8 cellular contexts compared by ENCODE assay signal in genomic region chr10:75234683-75235374, GRCh38. TPM values are rescaled to one million over a fixed set of nuclear protein-coding genes. Genes with fewer than 3 reads are reported as not detected.
A peak's percentile ranks its signal among the peaks of the same experiment; 100 is the strongest.
DNase-seq lines count a peak whose midpoint lies in the region; ATAC-seq, FAIRE-seq and TF ChIP-seq lines count a peak whose summit lies in the region.

No MANE protein-coding gene starts in this region.

- CTCF ChIA-PET in PC-9 (lab: Charles Lee) = interaction anchor here (0.6 to 1.9 kb wide), 11 partner anchors 11 to 1002 kb away, joined by 3 to 6 read pairs (median 5); partner anchors contain the start of gene SAMD8

- TF ChIP-seq POLR2A in lower leg skin (IDR thresholded peaks at IDR 0.05) = no peak
- no peak for TF ChIP-seq POLR2A in testis (IDR thresholded peaks at IDR 0.05)
- TF ChIP-seq POLR2A in GM12892 (IDR thresholded peaks at IDR 0.05; ENCODE audit: low read depth, low read length) = no peak

- DNase-seq in PC-9 = peak in 1 of 2 experiments; percentile 19
- no peak for DNase-seq in chondrocyte (ENCODE audit: low spot score)
- peak in 1 of 2 donors; percentile 86 for DNase-seq in lower leg skin (ENCODE audit: low spot score in 2 of 2)
- peak; percentile 38 for DNase-seq in testis
- DNase-seq in GM12892 (ENCODE audit: insufficient read length) = no peak
- DNase-seq in SW 1271 (lab: John Stamatoyannopoulos, UW) = no peak

- POLR2A ChIA-PET in PC-9 (lab: Charles Lee; ENCODE audit: unreplicated experiment) = interaction anchor here (0.6 to 1.3 kb wide), 6 partner anchors 9 to 997 kb away, joined by 3 to 16 read pairs (median 4); no protein-coding TSS in a partner anchor

- WGBS in lower leg skin, 2 donors = 0 to 1% methylated on average over 7 to 43 of the region's 62 CpGs
- 0 to 2% methylated on average over 10 to 31 of the region's 62 CpGs for WGBS in testis, 2 donors

- H3K27ac Mint-ChIP-seq in chondrocyte (ENCODE audit: unreplicated experiment) = peak overlapping the region; percentile 80

- no peaks in the 10 kb centered on the region for H3K9me3 ChIP-seq in PC-9 (ENCODE audit: insufficient read depth, low read depth)
- H3K9me3 ChIP-seq in testis = no peaks in the 10 kb centered on the region

- intact Hi-C loops in PC-9 (cut with micrococcal nuclease; ENCODE audit: unreplicated experiment) (loop anchor here (1.0 to 10.0 kb wide), 6 partner anchors 47 to 1350 kb away; partner anchors contain the start of genes KAT6B and SAMD8), lower leg skin (cut with DNase I; ENCODE audit: low total_unique reads) (loop anchor here (5.0 kb wide), 1 partner anchor 48 kb away; no protein-coding TSS in a partner anchor), testis (cut with DNase I; ENCODE audit: low total_unique reads) (loop anchor here (10.0 kb wide), 2 partner anchors 130 to 990 kb away; a partner anchor contains a TSS)

- no TSS peak for BruUV-seq in PC-9 (replicated peaks; lab: Mats Ljungman, UMichigan)

- H4K20me1 ChIP-seq in PC-9 (ENCODE audit: insufficient read depth) = peaks cover 8% of the 10 kb centered on the region; the same call in 1 of the 2 replicates

- peaks cover 50% of the 10 kb centered on the region for H3F3A ChIP-seq in PC-9 (ENCODE audit: insufficient read depth, low read depth)

- FAIRE-seq in GM12892 (lab: Jason Lieb, UNC) = no peak

- peak overlapping the region; percentile 68 for H3K4me3 Mint-ChIP-seq in chondrocyte (ENCODE audit: unreplicated experiment)

- no peaks in the 10 kb centered on the region for H3K9me2 ChIP-seq in PC-9 (ENCODE audit: insufficient read depth)

- no peaks in the 10 kb centered on the region for H3K27me3 ChIP-seq in PC-9 (ENCODE audit: insufficient read depth, low read depth)
- no peaks in the 10 kb centered on the region for H3K27me3 ChIP-seq in testis

- H2AFZ ChIP-seq in PC-9 = peak overlapping the region; percentile 77

- H3K4me2 ChIP-seq in PC-9 = peak overlapping the region; percentile 97

- TF ChIP-seq CTCF in PC-9 (conservative IDR thresholded peaks at IDR 0.05) (no peak), chondrocyte (IDR thresholded peaks at IDR 0.05) (no peak), lower leg skin (IDR thresholded peaks at IDR 0.05) (no peak), testis (IDR thresholded peaks at IDR 0.05) (no peak)

- H3K27ac ChIP-seq in PC-9 = peak overlapping the region; percentile 86
- peak overlapping the region; percentile 19 to 85 for H3K27ac ChIP-seq in testis

- H3K36me3 ChIP-seq in PC-9 (ENCODE audit: low read depth) (peaks cover 18% of the 10 kb centered on the region; the same call in 1 of the 2 replicates), testis (ENCODE audit: low read depth, missing control alignments) (no peaks in the 10 kb centered on the region)

- H3K4me3 ChIP-seq in PC-9 (peak overlapping the region; percentile 80), lower leg skin (ENCODE audit: low read depth, poor library complexity, severe bottlenecking) (peak overlapping the region; percentile 44), testis (peak overlapping the region; percentile 63 to 77)

- ATAC-seq in GM18502 (IDR thresholded peaks at IDR 0.05; ENCODE audit: poor library complexity, unreplicated experiment) = peak; percentile 2
- peak; percentile 1 for ATAC-seq in HG02610 (IDR thresholded peaks at IDR 0.05; ENCODE audit: unreplicated experiment)

- H3K79me2 ChIP-seq in PC-9 (ENCODE audit: low read depth) = peaks cover 45% of the 10 kb centered on the region

- H3K9me3 Mint-ChIP-seq in chondrocyte (ENCODE audit: low read depth) = no peaks in the 10 kb centered on the region

- H3K27me3 Mint-ChIP-seq in chondrocyte (ENCODE audit: low read depth) = no peaks in the 10 kb centered on the region

- H3K4me1 Mint-ChIP-seq in chondrocyte (ENCODE audit: low read depth) = peaks cover 17% of the 10 kb centered on the region

- peaks cover 33% of the 10 kb centered on the region for H3K4me1 ChIP-seq in PC-9 (replicated peaks; ENCODE audit: insufficient read depth)
- peaks cover 4% of the 10 kb centered on the region for H3K4me1 ChIP-seq in testis

- peaks cover 15% of the 10 kb centered on the region for H3K36me3 Mint-ChIP-seq in chondrocyte (ENCODE audit: low read depth)

RNA-seq across cellular contexts. Expression of gene COMTD1, which starts 0.9 kb away (rescaled TPM):
- total RNA-seq in PC-9 (2021) (20.5 and 25.1 TPM in 2 replicates), chondrocyte (12.8 to 15.7 TPM (median 13.2 TPM) in 3 replicates), lower leg skin (100 to 1,000 TPM in 1 of 4 donors, 10 to 100 TPM in 3; 57.1 to 115 (median 71.5) TPM), testis (10 to 100 TPM; 18.8 to 22.8 TPM)
- polyA plus RNA-seq in testis (ENCODE audit: insufficient read depth, low read depth, low replicate concordance) = 8.1 TPM
- 10.5 TPM for polyA plus RNA-seq in GM12892 (2012; ENCODE audit: missing spikeins)

RNA-seq across cellular contexts. Expression of gene VDAC2, which starts 24.2 kb away (rescaled TPM):
- 241 and 243 TPM in 2 replicates for total RNA-seq in PC-9 (2021)
- total RNA-seq in chondrocyte = 142 to 161 TPM (median 155 TPM) in 3 replicates
- total RNA-seq in lower leg skin = 100 to 1,000 TPM; 121 to 145 (median 140) TPM
- 100 to 1,000 TPM; 105 to 111 TPM for total RNA-seq in testis
- polyA plus RNA-seq in testis (ENCODE audit: insufficient read depth, low read depth, low replicate concordance) = 234 TPM
- polyA plus RNA-seq in GM12892 (2012; ENCODE audit: missing spikeins) = 239 TPM
